8 cellular contexts compared by ENCODE assay signal in the genomic region with DNA sequence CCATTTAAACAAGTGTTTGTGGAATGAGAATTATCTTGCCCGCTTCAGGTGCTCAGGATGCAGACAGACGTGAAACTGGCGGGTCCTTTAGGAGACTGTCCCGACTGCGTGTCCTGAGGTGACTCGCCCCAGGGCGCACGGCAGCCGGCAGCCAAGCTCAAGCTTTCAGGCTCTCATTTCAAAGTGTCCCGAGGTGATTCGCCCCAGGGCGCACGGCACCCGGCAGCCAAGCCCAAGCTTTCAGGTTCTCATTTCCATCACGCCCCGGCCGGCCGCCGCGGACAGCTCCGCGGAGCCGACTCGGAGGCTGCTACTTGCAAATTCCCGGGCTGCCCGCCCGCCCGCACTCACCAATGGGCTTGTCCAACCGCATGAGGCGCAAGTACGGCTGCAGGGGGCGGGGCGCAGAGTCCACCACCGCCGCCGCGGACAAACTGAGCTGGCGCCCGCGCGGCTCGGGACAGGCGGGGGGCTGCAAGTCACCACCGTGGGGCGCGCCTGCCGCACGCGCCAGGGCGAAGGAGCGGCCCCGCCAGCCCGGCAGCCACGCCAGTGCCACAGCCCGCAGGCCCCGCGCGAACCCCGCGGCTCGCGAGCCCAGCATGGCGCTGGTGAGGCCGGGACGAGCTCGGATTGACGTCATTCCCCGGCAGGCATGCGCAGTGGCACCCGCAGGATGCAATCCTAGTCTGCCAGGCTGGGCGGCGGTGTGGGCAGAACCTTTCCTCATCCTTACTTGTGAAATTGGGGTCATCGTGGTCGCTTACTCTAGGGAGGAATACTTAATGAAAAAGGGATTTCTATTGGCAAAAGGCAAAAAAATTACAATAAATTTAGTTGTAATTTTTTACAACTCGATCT. TPM values are rescaled to one million over a fixed set of nuclear protein-coding genes. Genes with fewer than 3 reads are reported as not detected.
DNase-seq lines count a peak whose midpoint lies in the region; ATAC-seq and TF ChIP-seq lines count a peak whose summit lies in the region.

Gene COQ2, minus strand, starts transcription at position 638 of the 861 bp plus-strand sequence. Its CDS starts 34 bp downstream, at position 604.

- peak within 1 kb of the TSS; percentile 33 for H3K27ac ChIP-seq in DND-41 (ENCODE audit: low read length)
- H3K27ac ChIP-seq in naive thymus-derived CD4-positive, alpha-beta T cell (ENCODE audit: low read depth, low read length): peak within 1 kb of the TSS; percentile 88

- DNase-seq in DND-41 (peak; percentile 94), KG1 (lab: John Stamatoyannopoulos, UW) (peak; percentile 86), RKO (ENCODE audit: low spot score) (peak; percentile 93), fibroblast of gingiva (ENCODE audit: low read depth) (peak; percentile 97)
- DNase-seq in activated T-helper 1 cell treated with anti-CD3 and anti-CD28 coated beads, Interleukin-12 subunit alpha, Interleukin-12 subunit beta, Interleukin-2, Interleukin-4 antibody, amounts not matched to agents 30 ng/mL and 10 ng/mL and 1 ng/mL, durations not matched to agents 14 hours and 24 hours and 36 hours (ENCODE audit: low spot score): peak; percentile 93
- DNase-seq in naive thymus-derived CD4-positive, alpha-beta T cell: peak; percentile 87 to 96 (median 91)
- peak; percentile 92 for DNase-seq in stimulated activated naive B cell treated with anti-CD40 and anti-IgM and Interleukin-4, amounts not matched to agents 10 μg/mL and 1 μg/mL and 100 μg/mL, for 72 hours

- H4K20me1 ChIP-seq in DND-41 (ENCODE audit: insufficient read depth, low read length): no peaks in the 10 kb centered on the region

- H2AFZ ChIP-seq in DND-41 (ENCODE audit: low read depth, low read length): peak within 1 kb of the TSS; percentile 79

- H3K9ac ChIP-seq in DND-41 (ENCODE audit: low read depth, low read length): peak within 1 kb of the TSS; percentile 80

- intact Hi-C loops in activated T-helper 1 cell treated with anti-CD3 and anti-CD28 coated beads, Interleukin-12 subunit alpha, Interleukin-12 subunit beta, Interleukin-2, Interleukin-4 antibody, amounts not matched to agents 30 ng/mL and 10 ng/mL and 1 ng/mL, durations not matched to agents 14 hours and 24 hours and 36 hours (cut with micrococcal nuclease): loop anchor here (1.0 to 10.0 kb wide), 13 partner anchors 57 to 912 kb away; partner anchors contain the start of genes ABRAXAS1, COPS4, HELQ and HNRNPD
- intact Hi-C loops in naive thymus-derived CD4-positive, alpha-beta T cell (cut with micrococcal nuclease): loop anchor here (1.0 to 10.0 kb wide), 21 partner anchors 24 to 910 kb away; partner anchors contain the start of genes ABRAXAS1 (in 2 of the 2), COPS4 (in 2 of the 2), HELQ (in 2 of the 2) and HPSE (in 2 of the 2)

- H3K27ac Mint-ChIP-seq in activated T-helper 1 cell treated with anti-CD3 and anti-CD28 coated beads, Interleukin-12 subunit alpha, Interleukin-12 subunit beta, Interleukin-2, Interleukin-4 antibody, amounts not matched to agents 30 ng/mL and 10 ng/mL and 1 ng/mL, durations not matched to agents 14 hours and 24 hours and 36 hours: peak within 1 kb of the TSS; percentile 99
- peak within 1 kb of the TSS; percentile 88 to 99 (median 97) for H3K27ac Mint-ChIP-seq in naive thymus-derived CD4-positive, alpha-beta T cell
- H3K27ac Mint-ChIP-seq in stimulated activated naive B cell treated with anti-CD40 and anti-IgM and Interleukin-4, amounts not matched to agents 10 μg/mL and 1 μg/mL and 100 μg/mL, for 72 hours: peak within 1 kb of the TSS; percentile 97

- POLR2A ChIA-PET in naive thymus-derived CD4-positive, alpha-beta T cell (lab: Charles Lee): interaction anchor here (0.6 to 3.0 kb wide), 14 partner anchors 8 to 855 kb away, joined by 3 to 18 read pairs (median 4); partner anchors contain the start of genes COPS4, HELQ, HPSE and MRPS18C

- H3K4me3 Mint-ChIP-seq in activated T-helper 1 cell treated with anti-CD3 and anti-CD28 coated beads, Interleukin-12 subunit alpha, Interleukin-12 subunit beta, Interleukin-2, Interleukin-4 antibody, amounts not matched to agents 30 ng/mL and 10 ng/mL and 1 ng/mL, durations not matched to agents 14 hours and 24 hours and 36 hours: peak within 1 kb of the TSS; percentile 97
- peak within 1 kb of the TSS; percentile 80 to 99 (median 97) for H3K4me3 Mint-ChIP-seq in naive thymus-derived CD4-positive, alpha-beta T cell
- peak within 1 kb of the TSS; percentile 94 to 96 for H3K4me3 Mint-ChIP-seq in stimulated activated naive B cell treated with anti-CD40 and anti-IgM and Interleukin-4, amounts not matched to agents 10 μg/mL and 1 μg/mL and 100 μg/mL, for 72 hours

- H3K4me1 Mint-ChIP-seq in activated T-helper 1 cell treated with anti-CD3 and anti-CD28 coated beads, Interleukin-12 subunit alpha, Interleukin-12 subunit beta, Interleukin-2, Interleukin-4 antibody, amounts not matched to agents 30 ng/mL and 10 ng/mL and 1 ng/mL, durations not matched to agents 14 hours and 24 hours and 36 hours (ENCODE audit: low read depth): peaks cover 48% of the 10 kb centered on the region
- H3K4me1 Mint-ChIP-seq in naive thymus-derived CD4-positive, alpha-beta T cell: peaks cover 21 to 47% (median 38%) of the 10 kb centered on the region in 7 donors
- H3K4me1 Mint-ChIP-seq in stimulated activated naive B cell treated with anti-CD40 and anti-IgM and Interleukin-4, amounts not matched to agents 10 μg/mL and 1 μg/mL and 100 μg/mL, for 72 hours: peaks cover 21 to 30% of the 10 kb centered on the region in 2 donors

- peak within 1 kb of the TSS; percentile 76 to 77 for H3K4me3 ChIP-seq in DND-41 (ENCODE audit: low read depth in 1 of 2, low read length in 2 of 2)
- peak within 1 kb of the TSS; percentile 96 for H3K4me3 ChIP-seq in naive thymus-derived CD4-positive, alpha-beta T cell (ENCODE audit: low read length)

- H3K4me2 ChIP-seq in DND-41 (ENCODE audit: insufficient read depth, low read length): peak within 1 kb of the TSS; percentile 87

- no peaks in the 10 kb centered on the region for H3K27me3 ChIP-seq in DND-41 (ENCODE audit: insufficient read depth, low read length, poor library complexity)
- H3K27me3 ChIP-seq in naive thymus-derived CD4-positive, alpha-beta T cell (ENCODE audit: control insufficient read depth in 2 of 2, insufficient read depth in 2 of 2, low read length in 2 of 2): no peaks in the 10 kb centered on the region

- peak; percentile 56 for TF ChIP-seq CTCF in DND-41 (IDR thresholded peaks at IDR 0.05; ENCODE audit: borderline replicate concordance, extremely low read depth, low read length, poor library complexity, severe bottlenecking)

- H3K4me1 ChIP-seq in DND-41 (ENCODE audit: insufficient read depth, low read length): peaks cover 39% of the 10 kb centered on the region
- peaks cover 5 to 8% of the 10 kb centered on the region in 2 donors for H3K4me1 ChIP-seq in naive thymus-derived CD4-positive, alpha-beta T cell (ENCODE audit: control insufficient read depth in 2 of 2, insufficient read depth in 2 of 2, low read length in 2 of 2)

- peaks cover 6% of the 10 kb centered on the region for H3K36me3 Mint-ChIP-seq in activated T-helper 1 cell treated with anti-CD3 and anti-CD28 coated beads, Interleukin-12 subunit alpha, Interleukin-12 subunit beta, Interleukin-2, Interleukin-4 antibody, amounts not matched to agents 30 ng/mL and 10 ng/mL and 1 ng/mL, durations not matched to agents 14 hours and 24 hours and 36 hours (ENCODE audit: low read depth)
- H3K36me3 Mint-ChIP-seq in naive thymus-derived CD4-positive, alpha-beta T cell: peaks cover 0 to 7% (median 0%) of the 10 kb centered on the region in 5 donors
- peaks cover 4 to 6% of the 10 kb centered on the region in 2 donors for H3K36me3 Mint-ChIP-seq in stimulated activated naive B cell treated with anti-CD40 and anti-IgM and Interleukin-4, amounts not matched to agents 10 μg/mL and 1 μg/mL and 100 μg/mL, for 72 hours

- no peaks in the 10 kb centered on the region for H3K9me3 ChIP-seq in DND-41 (ENCODE audit: insufficient read depth, low read length, severe bottlenecking)
- H3K9me3 ChIP-seq in naive thymus-derived CD4-positive, alpha-beta T cell (ENCODE audit: control insufficient read depth in 2 of 3, low read length in 3 of 3): no peaks in the 10 kb centered on the region

- H3K27me3 Mint-ChIP-seq in activated T-helper 1 cell treated with anti-CD3 and anti-CD28 coated beads, Interleukin-12 subunit alpha, Interleukin-12 subunit beta, Interleukin-2, Interleukin-4 antibody, amounts not matched to agents 30 ng/mL and 10 ng/mL and 1 ng/mL, durations not matched to agents 14 hours and 24 hours and 36 hours (ENCODE audit: insufficient read depth): no peaks in the 10 kb centered on the region
- peaks cover 0 to 3% (median 0%) of the 10 kb centered on the region in 5 donors for H3K27me3 Mint-ChIP-seq in naive thymus-derived CD4-positive, alpha-beta T cell
- no peaks in the 10 kb centered on the region for H3K27me3 Mint-ChIP-seq in stimulated activated naive B cell treated with anti-CD40 and anti-IgM and Interleukin-4, amounts not matched to agents 10 μg/mL and 1 μg/mL and 100 μg/mL, for 72 hours

- no peaks in the 10 kb centered on the region for H3K36me3 ChIP-seq in DND-41 (ENCODE audit: insufficient read depth, low read length)
- H3K36me3 ChIP-seq in naive thymus-derived CD4-positive, alpha-beta T cell (ENCODE audit: control insufficient read depth in 2 of 3, insufficient read depth in 3 of 3, low read length in 3 of 3): peaks cover 0 to 4% (median 0%) of the 10 kb centered on the region in 3 experiments

- CTCF ChIA-PET in naive thymus-derived CD4-positive, alpha-beta T cell (lab: Charles Lee): interaction anchor here (0.7 to 2.9 kb wide), 12 partner anchors 9 to 333 kb away, joined by 3 to 11 read pairs (median 4); partner anchors contain the start of gene COPS4

- H3K79me2 ChIP-seq in DND-41 (ENCODE audit: insufficient read depth, low read length): no peaks in the 10 kb centered on the region

- H3K9me3 Mint-ChIP-seq in activated T-helper 1 cell treated with anti-CD3 and anti-CD28 coated beads, Interleukin-12 subunit alpha, Interleukin-12 subunit beta, Interleukin-2, Interleukin-4 antibody, amounts not matched to agents 30 ng/mL and 10 ng/mL and 1 ng/mL, durations not matched to agents 14 hours and 24 hours and 36 hours: no peaks in the 10 kb centered on the region
- H3K9me3 Mint-ChIP-seq in naive thymus-derived CD4-positive, alpha-beta T cell: peaks cover 0 to 2% (median 0%) of the 10 kb centered on the region in 11 donors
- H3K9me3 Mint-ChIP-seq in stimulated activated naive B cell treated with anti-CD40 and anti-IgM and Interleukin-4, amounts not matched to agents 10 μg/mL and 1 μg/mL and 100 μg/mL, for 72 hours: no peaks in the 10 kb centered on the region

- ATAC-seq in DND-41 (ENCODE audit: insufficient read depth, low read depth) (peak; percentile 94), GM21723 (IDR thresholded peaks at IDR 0.05; ENCODE audit: unreplicated experiment) (peak; percentile 85)
- peak; percentile 91 for ATAC-seq in naive thymus-derived CD4-positive, alpha-beta T cell
- peak; percentile 94 for ATAC-seq in stimulated activated naive B cell treated with anti-CD40 and anti-IgM and Interleukin-4, amounts not matched to agents 10 μg/mL and 1 μg/mL and 100 μg/mL, for 72 hours (replicated peaks)

RNA-seq across cellular contexts. Expression of gene COQ2, which starts in this region (rescaled TPM):
- total RNA-seq in activated T-helper 1 cell treated with anti-CD3 and anti-CD28 coated beads, Interleukin-12 subunit alpha, Interleukin-12 subunit beta, Interleukin-2, Interleukin-4 antibody, amounts not matched to agents 30 ng/mL and 10 ng/mL and 1 ng/mL, durations not matched to agents 14 hours and 24 hours and 36 hours: 22.5 and 22.6 TPM in 2 replicates
- 10 to 100 TPM in 3 of 5 experiments, 1 to 10 TPM in 2; 7.2 to 12.7 (median 10.2) TPM for total RNA-seq in naive thymus-derived CD4-positive, alpha-beta T cell
- 1 to 10 TPM; 3.6 to 4.3 TPM for polyA plus RNA-seq in naive thymus-derived CD4-positive, alpha-beta T cell

Comparison
In these comparisons a context has a peak if more than half of its experiments do, and no peak if none do; other contexts are left out.
1. Peak in every context shown above with its lines: DNase-seq, ATAC-seq, H3K4me3 ChIP-seq and H3K27ac ChIP-seq.